Comparison of ENCODE assay signal across 1 cellular context in the genomic region with DNA sequence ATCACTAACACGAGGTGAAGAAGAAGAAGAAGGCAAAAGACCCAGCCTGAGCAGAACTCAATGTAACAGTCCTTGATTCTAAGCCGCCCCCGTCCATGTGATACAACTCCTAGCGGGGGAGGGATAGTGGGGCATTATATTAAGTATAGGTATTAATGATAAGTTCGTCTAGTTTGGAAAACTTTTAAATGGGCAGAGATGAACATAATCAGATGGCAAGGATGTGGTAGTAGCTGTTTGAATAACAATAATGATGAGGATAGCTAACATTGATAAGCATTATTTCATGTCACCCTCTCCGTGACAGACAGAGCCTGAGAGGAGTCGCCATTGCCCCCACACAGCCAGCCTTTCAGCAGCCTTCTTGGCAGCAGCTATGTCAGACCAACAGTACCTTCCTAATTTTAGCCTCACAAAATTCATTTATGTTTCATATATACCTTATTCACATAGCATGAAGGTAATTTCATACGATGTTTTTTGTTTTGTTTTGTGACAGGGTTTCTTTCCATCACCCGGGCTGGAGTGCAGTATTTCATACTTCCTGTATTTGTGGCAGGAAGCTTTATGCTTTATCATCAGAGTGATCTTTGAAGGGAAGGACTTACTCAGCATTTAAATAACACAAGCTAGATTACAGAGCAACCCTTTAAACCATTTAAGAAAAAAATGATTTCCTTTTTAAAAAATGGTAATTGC.
TF ChIP-seq lines count a peak whose summit lies in the region.

No MANE protein-coding gene starts in this region.

TF ChIP-seq in HepG2, 621 proteins besides CTCF, POLR2A, EP300 and RAD21 (continued from another document):
- TF ChIP-seq ETV5 (CRISPR knock-in tag; IDR thresholded peaks at IDR 0.05; ENCODE audit: borderline replicate concordance) (peak; percentile 41; the same call in 1 of the 2 replicates), ZNF20 (CRISPR knock-in tag; IDR thresholded peaks at IDR 0.05) (no peak), RFXANK (CRISPR knock-in tag; IDR thresholded peaks at IDR 0.05) (no peak), MAFK (conservative IDR thresholded peaks at IDR 0.05 in 1 of 2, IDR thresholded peaks at IDR 0.05 in 1 of 2; ENCODE audit: low read length in 2 of 2) (peak; percentile 80 to 83), ATRX (CRISPR knock-in tag; IDR thresholded peaks at IDR 0.05; ENCODE audit: borderline replicate concordance) (no peak), TGIF2 (CRISPR knock-in tag; IDR thresholded peaks at IDR 0.05) (0 out of 2 replicates have a peak, but pooled peaks have one; percentile 44), TEAD2 (CRISPR knock-in tag; IDR thresholded peaks at IDR 0.05) (no peak), MBD4 (IDR thresholded peaks at IDR 0.05; ENCODE audit: borderline replicate concordance, low read length) (no peak), KDM6A (CRISPR knock-in tag; IDR thresholded peaks at IDR 0.05; ENCODE audit: low read depth) (no peak), ARNTL (CRISPR knock-in tag; IDR thresholded peaks at IDR 0.05) (no peak), HHEX (CRISPR knock-in tag; IDR thresholded peaks at IDR 0.05) (no peak), SAP130 (CRISPR knock-in tag; IDR thresholded peaks at IDR 0.05; ENCODE audit: low read depth) (peak; percentile 56), ZNF776 (CRISPR knock-in tag; IDR thresholded peaks at IDR 0.05) (no peak), MAFF (IDR thresholded peaks at IDR 0.05; ENCODE audit: low read depth, low read length) (peak; percentile 86)
- TF ChIP-seq, protein P1, sequence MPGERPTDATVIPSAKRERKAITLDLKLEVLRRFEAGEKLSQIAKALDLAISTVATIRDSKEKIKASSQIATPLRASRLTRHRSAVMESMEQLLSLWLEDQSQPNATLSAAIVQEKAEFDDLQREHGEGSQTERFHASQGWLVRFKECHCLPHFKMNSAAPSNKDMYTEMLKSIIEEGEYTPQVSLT (CRISPR knock-in tag; IDR thresholded peaks at IDR 0.05; ENCODE audit: borderline replicate concordance, low read depth), result no peak
- TF ChIP-seq, protein P2, sequence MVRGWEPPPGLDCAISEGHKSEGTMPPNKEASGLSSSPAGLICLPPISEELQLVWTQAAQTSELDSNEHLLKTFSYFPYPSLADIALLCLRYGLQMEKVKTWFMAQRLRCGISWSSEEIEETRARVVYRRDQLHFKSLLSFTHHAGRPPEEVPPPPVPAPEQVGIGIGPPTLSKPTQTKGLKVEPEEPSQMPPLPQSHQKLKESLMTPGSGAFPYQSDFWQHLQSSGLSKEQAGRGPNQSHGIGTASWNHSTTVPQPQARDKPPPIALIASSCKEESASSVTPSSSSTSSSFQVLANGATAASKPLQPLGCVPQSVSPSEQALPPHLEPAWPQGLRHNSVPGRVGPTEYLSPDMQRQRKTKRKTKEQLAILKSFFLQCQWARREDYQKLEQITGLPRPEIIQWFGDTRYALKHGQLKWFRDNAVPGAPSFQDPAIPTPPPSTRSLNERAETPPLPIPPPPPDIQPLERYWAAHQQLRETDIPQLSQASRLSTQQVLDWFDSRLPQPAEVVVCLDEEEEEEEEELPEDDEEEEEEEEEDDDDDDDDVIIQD (CRISPR knock-in tag; IDR thresholded peaks at IDR 0.05; ENCODE audit: low read depth), result 0 out of 2 replicates have a peak, but pooled peaks have one; percentile 12
